In genomic region chr18:12839526-12840196, GRCh38 we compare ENCODE assay signal across 8 cellular contexts. TPM values are rescaled to one million over a fixed set of nuclear protein-coding genes. Genes with fewer than 3 reads are reported as not detected.
DNase-seq lines count a peak whose midpoint lies in the region; ATAC-seq and TF ChIP-seq lines count a peak whose summit lies in the region.

No MANE protein-coding gene starts in this region.

- no peaks in the 10 kb centered on the region for H4K20me1 ChIP-seq in BLaER1 treated with 17β-estradiol and CSF1 and Interleukin-3, amounts not matched to agents 10 nM and 100 nM
- H4K20me1 ChIP-seq in H9 (ENCODE audit: control insufficient read depth, insufficient read depth, insufficient read length): no peaks in the 10 kb centered on the region

- H3K23ac ChIP-seq in H9 (ENCODE audit: insufficient read length, low read depth, low read length): no peak overlapping the region

- H3K4me2 ChIP-seq in BLaER1 treated with 17β-estradiol and CSF1 and Interleukin-3, amounts not matched to agents 10 nM and 100 nM: peak overlapping the region; percentile 60 to 92 (median 83)
- H3K4me2 ChIP-seq in H9 (ENCODE audit: insufficient read depth, insufficient read length, low read length): no peak overlapping the region

- DNase-seq in activated CD4-positive, alpha-beta T cell treated with anti-CD3 and anti-CD28 coated beads, Interleukin-2, amount 10 ng/mL, durations not matched to agents 24 days and 14 days: peak; percentile 90
- no peak for DNase-seq in left ventricle myocardium superior
- DNase-seq in type B pancreatic cell (ENCODE audit: extremely low spot score, unreplicated experiment): no peak
- DNase-seq in NCI-H1105 (lab: John Stamatoyannopoulos, UW): no peak
- DNase-seq in H9: no peak

- H4K5ac ChIP-seq in H9 (ENCODE audit: insufficient read length, low read depth, low read length): no peak overlapping the region

- no peaks in the 10 kb centered on the region for H3K9me3 Mint-ChIP-seq in activated CD4-positive, alpha-beta T cell treated with anti-CD3 and anti-CD28 coated beads, Interleukin-2, amount 10 ng/mL, durations not matched to agents 24 days and 14 days
- H3K9me3 Mint-ChIP-seq in type B pancreatic cell (no peaks in the 10 kb centered on the region), H9 (no peaks in the 10 kb centered on the region)

- peak overlapping the region; percentile 80 to 98 (median 87) for H3K9ac ChIP-seq in BLaER1 treated with 17β-estradiol and CSF1 and Interleukin-3, amounts not matched to agents 10 nM and 100 nM
- no peak overlapping the region for H3K9ac ChIP-seq in H9 (ENCODE audit: extremely low read depth, insufficient read length, low read length)

- no peak overlapping the region for H3K18ac ChIP-seq in H9 (ENCODE audit: insufficient read length, low read depth, low read length)

- no peaks in the 10 kb centered on the region for H3K23me2 ChIP-seq in H9 (ENCODE audit: insufficient read length, low read depth, low read length, poor library complexity, severe bottlenecking)

- H3K56ac ChIP-seq in H9 (ENCODE audit: insufficient read length, low read depth, low read length): no peak overlapping the region

- TF ChIP-seq CTCF in type B pancreatic cell (conservative IDR thresholded peaks at IDR 0.05): no peak
- TF ChIP-seq CTCF in H9 (conservative IDR thresholded peaks at IDR 0.05): no peak

- peak overlapping the region; percentile 95 for H3K27ac Mint-ChIP-seq in activated CD4-positive, alpha-beta T cell treated with anti-CD3 and anti-CD28 coated beads, Interleukin-2, amount 10 ng/mL, durations not matched to agents 24 days and 14 days
- peak overlapping the region; percentile 55 for H3K27ac Mint-ChIP-seq in type B pancreatic cell
- peak overlapping the region in 1 of 3 experiments; percentile 60; a peak in 2 of 7 replicates for H3K27ac Mint-ChIP-seq in H9

- H2AFZ ChIP-seq in H9 (ENCODE audit: low read length): no peak overlapping the region

- H2BK15ac ChIP-seq in H9 (ENCODE audit: low read depth, low read length): no peak overlapping the region

- peaks cover 51 to 92% (median 63%) of the 10 kb centered on the region in 10 experiments for H3K4me1 ChIP-seq in BLaER1 treated with 17β-estradiol and CSF1 and Interleukin-3, amounts not matched to agents 10 nM and 100 nM
- H3K4me1 ChIP-seq in H9 (ENCODE audit: insufficient read depth, low read length): peaks cover 4% of the 10 kb centered on the region; the same call in 1 of the 2 replicates

- peak overlapping the region in 9 of 10 experiments; percentile 35 to 63 (median 44); a peak in 14 of 20 replicates for H3K4me3 ChIP-seq in BLaER1 treated with 17β-estradiol and CSF1 and Interleukin-3, amounts not matched to agents 10 nM and 100 nM

- intact Hi-C loops in activated CD4-positive, alpha-beta T cell treated with anti-CD3 and anti-CD28 coated beads, Interleukin-2, amount 10 ng/mL, durations not matched to agents 24 days and 14 days (cut with micrococcal nuclease): loop anchor here (1.0 to 5.0 kb wide), 7 partner anchors 11 to 599 kb away; partner anchors contain the start of gene SEH1L
- intact Hi-C loops in left ventricle myocardium superior (cut with micrococcal nuclease): no loop called here

- H3K4me3 Mint-ChIP-seq in activated CD4-positive, alpha-beta T cell treated with anti-CD3 and anti-CD28 coated beads, Interleukin-2, amount 10 ng/mL, durations not matched to agents 24 days and 14 days: peak overlapping the region; percentile 74
- no peak overlapping the region for H3K4me3 Mint-ChIP-seq in type B pancreatic cell
- no peak overlapping the region for H3K4me3 Mint-ChIP-seq in H9

- peaks cover 37 to 63% (median 52%) of the 10 kb centered on the region in 11 experiments for H3K36me3 ChIP-seq in BLaER1 treated with 17β-estradiol and CSF1 and Interleukin-3, amounts not matched to agents 10 nM and 100 nM

- H3K4me1 Mint-ChIP-seq in activated CD4-positive, alpha-beta T cell treated with anti-CD3 and anti-CD28 coated beads, Interleukin-2, amount 10 ng/mL, durations not matched to agents 24 days and 14 days: peaks cover 59% of the 10 kb centered on the region
- H3K4me1 Mint-ChIP-seq in type B pancreatic cell (ENCODE audit: unreplicated experiment) (peaks cover 18% of the 10 kb centered on the region), H9 (peaks cover 28 to 30% of the 10 kb centered on the region in 2 experiments)

- H3K9me3 ChIP-seq in BLaER1 treated with 17β-estradiol and CSF1 and Interleukin-3, amounts not matched to agents 10 nM and 100 nM (replicated peaks in 1 of 11): peaks cover 0 to 12% (median 5%) of the 10 kb centered on the region in 11 experiments; a peak in 8 of 22 replicates
- no peaks in the 10 kb centered on the region for H3K9me3 ChIP-seq in H9 (ENCODE audit: control insufficient read depth, low read depth, low read length)

- H2BK20ac ChIP-seq in H9 (ENCODE audit: low read depth, low read length, poor library complexity, severe bottlenecking): no peak overlapping the region

- no peak overlapping the region for H4K8ac ChIP-seq in H9 (replicated peaks; ENCODE audit: insufficient read length, low read depth, low read length)

- H2BK5ac ChIP-seq in H9 (ENCODE audit: insufficient read length, low read length): no peak overlapping the region

- H3K27ac ChIP-seq in BLaER1 treated with 17β-estradiol and CSF1 and Interleukin-3, amounts not matched to agents 10 nM and 100 nM: peak overlapping the region; percentile 92 to 100 (median 98)
- no peak overlapping the region for H3K27ac ChIP-seq in H9 (ENCODE audit: insufficient read length, low read depth, low read length)

- H3K79me2 ChIP-seq in H9 (ENCODE audit: insufficient read depth, low read length): peaks cover 2% of the 10 kb centered on the region; the same call in 1 of the 2 replicates

- H2BK120ac ChIP-seq in H9 (ENCODE audit: low read depth, low read length, poor library complexity, severe bottlenecking): no peak overlapping the region

- H2AK5ac ChIP-seq in H9 (ENCODE audit: insufficient read length, low read length): no peak overlapping the region

- no peaks in the 10 kb centered on the region for H3K27me3 ChIP-seq in BLaER1 treated with 17β-estradiol and CSF1 and Interleukin-3, amounts not matched to agents 10 nM and 100 nM
- no peaks in the 10 kb centered on the region for H3K27me3 ChIP-seq in H9 (ENCODE audit: insufficient read depth, low read length)

- peaks cover 41% of the 10 kb centered on the region for H3K36me3 Mint-ChIP-seq in activated CD4-positive, alpha-beta T cell treated with anti-CD3 and anti-CD28 coated beads, Interleukin-2, amount 10 ng/mL, durations not matched to agents 24 days and 14 days (ENCODE audit: low read depth)
- H3K36me3 Mint-ChIP-seq in type B pancreatic cell (peaks cover 10% of the 10 kb centered on the region), H9 (ENCODE audit: insufficient read depth in 1 of 3, low read depth in 3 of 3) (peaks cover 5 to 11% (median 6%) of the 10 kb centered on the region in 3 experiments; a peak in 5 of 7 replicates)

- H3K14ac ChIP-seq in H9 (ENCODE audit: insufficient read depth, low read length): no peak overlapping the region

- peak; percentile 69 for ATAC-seq in GM19397 (IDR thresholded peaks at IDR 0.05; ENCODE audit: unreplicated experiment)
- peak; percentile 75 for ATAC-seq in HG03439 (IDR thresholded peaks at IDR 0.05; ENCODE audit: unreplicated experiment)
- ATAC-seq in left ventricle myocardium superior: peak; percentile 70

- no CpG with 5 or more reads among the region's 1 CpG for WGBS in H9 (ENCODE audit: extremely low coverage, insufficient read length, low lambda C conversion rate)

- no peak overlapping the region for H2BK12ac ChIP-seq in H9 (ENCODE audit: insufficient read length, low read depth, low read length)

- H3K27me3 Mint-ChIP-seq in activated CD4-positive, alpha-beta T cell treated with anti-CD3 and anti-CD28 coated beads, Interleukin-2, amount 10 ng/mL, durations not matched to agents 24 days and 14 days: no peaks in the 10 kb centered on the region
- H3K27me3 Mint-ChIP-seq in type B pancreatic cell (no peaks in the 10 kb centered on the region), H9 (ENCODE audit: low read depth) (no peaks in the 10 kb centered on the region)

- H4K91ac ChIP-seq in H9 (ENCODE audit: insufficient read length, low read depth, low read length): no peak overlapping the region

- H3K4ac ChIP-seq in H9 (ENCODE audit: low read depth, low read length): no peak overlapping the region

- H3K79me1 ChIP-seq in H9 (ENCODE audit: insufficient read depth, low read depth, low read length, poor library complexity, severe bottlenecking): no peaks in the 10 kb centered on the region

- H3T11ph ChIP-seq in H9 (ENCODE audit: low read length): no peak overlapping the region

RNA-seq across cellular contexts. Expression of gene PTPN2, which starts 44.4 kb away (rescaled TPM):
- total RNA-seq in activated CD4-positive, alpha-beta T cell treated with anti-CD3 and anti-CD28 coated beads, Interleukin-2, amount 10 ng/mL, durations not matched to agents 24 days and 14 days: 68.8 and 72.5 TPM in 2 replicates
- total RNA-seq in left ventricle myocardium superior (11.7 TPM), type B pancreatic cell (ENCODE audit: low replicate concordance) (31.4 and 32.7 TPM in 2 replicates), H9 (2021) (46.1 and 48.7 TPM in 2 replicates)
